In the genomic region with DNA sequence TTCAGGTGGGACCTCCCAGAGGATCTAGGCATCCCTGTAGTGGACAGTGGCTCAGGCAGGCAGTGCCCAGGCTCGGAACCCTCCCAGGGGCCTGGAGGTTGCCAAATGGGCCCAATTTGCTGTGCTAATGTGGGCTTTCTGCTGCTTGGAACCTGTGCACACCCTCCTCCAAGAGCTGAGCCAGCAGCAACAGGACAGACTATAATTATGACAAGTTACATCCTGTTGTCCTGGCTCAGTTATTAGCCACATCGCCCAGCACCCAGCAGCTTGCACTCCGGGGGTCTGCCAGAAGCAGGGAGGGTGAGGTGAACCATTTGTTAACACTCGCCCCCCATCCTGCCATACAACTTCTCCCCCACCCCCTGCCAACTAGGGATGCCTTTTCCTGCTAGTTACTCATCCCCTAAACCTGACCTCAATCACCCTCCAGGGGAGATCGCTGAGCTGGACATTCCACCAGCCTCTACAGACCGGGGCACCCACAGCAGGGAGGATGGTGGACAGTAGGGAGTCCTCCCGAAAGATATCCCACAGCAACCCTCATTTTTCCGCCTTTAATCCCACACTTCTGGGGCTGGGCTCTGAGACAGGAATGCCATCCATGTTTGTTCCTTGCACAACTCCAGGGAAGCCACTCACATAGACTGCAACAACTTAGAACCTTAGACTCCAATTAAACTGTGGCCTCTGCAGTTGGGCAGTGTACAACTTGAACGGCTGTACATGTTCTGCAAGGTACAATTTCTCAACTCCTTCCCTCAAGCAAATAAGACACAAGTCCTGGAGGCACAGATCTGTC, we compare ENCODE assay signal across 26 cellular contexts. TPM values are rescaled to one million over a fixed set of nuclear protein-coding genes. Genes with fewer than 3 reads are reported as not detected.
DNase-seq lines count a peak whose midpoint lies in the region; ATAC-seq, FAIRE-seq and TF ChIP-seq lines count a peak whose summit lies in the region.
"Had no signal": no experiment of that assay in that cellular context is flagged by ENCODE, and none has a peak within 500 bp of the region (broad histone marks: within the 10 kb centered on the region; RNA-seq: fewer than 3 reads in every experiment).

No MANE protein-coding gene starts in this region.

- no peaks in the 10 kb centered on the region for H3K79me2 ChIP-seq in H1 (ENCODE audit: control insufficient read depth in 1 of 2, insufficient read depth in 2 of 2, low read length in 2 of 2)
- no peaks in the 10 kb centered on the region for H3K79me2 ChIP-seq in smooth muscle cell (ENCODE audit: low read depth)

- POLR2A ChIA-PET in H1 (lab: Charles Lee; ENCODE audit: partially characterized antibody) = interaction anchor here (1.0 kb wide), 1 partner anchor 300 kb away, joined by 3 read pairs; no protein-coding TSS in a partner anchor

- no peak for TF ChIP-seq RAD21 in H1 (IDR thresholded peaks at IDR 0.05 in 1 of 2, conservative IDR thresholded peaks at IDR 0.05 in 1 of 2; ENCODE audit: low read depth in 2 of 2, low read length in 2 of 2)

- no peak overlapping the region; the same call in 1 of the 2 replicates for H4K8ac ChIP-seq in H1 (ENCODE audit: extremely low read depth, insufficient read depth, low read length)

- DNase-seq in D341Med (ENCODE audit: low spot score) = peak; percentile 14
- peak; percentile 55 for DNase-seq in MG63
- DNase-seq in H1 (ENCODE audit: low read depth in 1 of 2, low spot score in 2 of 2) = no peak
- no peak for DNase-seq in smooth muscle cell (lab: John Stamatoyannopoulos, UW; ENCODE audit: unreplicated experiment)
- no peak for DNase-seq in pons (ENCODE audit: low spot score)
- DNase-seq in epidermal melanocyte (ENCODE audit: insufficient read length, low spot score) = no peak
- DNase-seq: activated CD8-positive, alpha-beta T cell treated with anti-CD3 and anti-CD28 coated beads, Interleukin-2, amount 10 ng/mL, durations not matched to agents 7 days and 5 days; activated naive CD4-positive, alpha-beta T cell; activated T-cell treated with anti-CD3 and anti-CD28 coated beads, Interleukin-2, amount 50 U/mL, for 24 hours; adrenal gland; AML-193; cortex of kidney; DMS79 treated with DMSO at 0.1 percent for 48 hours; GM23248; heart right ventricle; left lung; NCI-H1436 treated with DMSO at 0.1 percent for 48 hours; NCI-H510A treated with DMSO at 0.1 percent for 48 hours; nephron progenitor cell; posterior cingulate gyrus; substantia nigra; SW 1271 had no signal

- 0 out of 2 replicates have a peak overlapping the region, but pooled peaks have one; percentile 82 for H2AK5ac ChIP-seq in H1 (ENCODE audit: low read depth, low read length)

- H3K9me3 Mint-ChIP-seq in stimulated activated memory B cell treated with anti-CD40 and anti-IgM and Interleukin-4, amounts not matched to agents 10 μg/mL and 1 μg/mL and 100 μg/mL, for 72 hours = no peaks in the 10 kb centered on the region

- H4K20me1 ChIP-seq in H1 (replicated peaks in 1 of 2; ENCODE audit: control insufficient read depth in 1 of 2, insufficient read depth in 2 of 2, low read length in 2 of 2) (no peaks in the 10 kb centered on the region), smooth muscle cell (ENCODE audit: low read depth) (no peaks in the 10 kb centered on the region)

- H3K4me3 Mint-ChIP-seq in stimulated activated memory B cell treated with anti-CD40 and anti-IgM and Interleukin-4, amounts not matched to agents 10 μg/mL and 1 μg/mL and 100 μg/mL, for 72 hours = no peak overlapping the region
- H3K4me3 Mint-ChIP-seq: activated CD8-positive, alpha-beta T cell treated with anti-CD3 and anti-CD28 coated beads, Interleukin-2, amount 10 ng/mL, durations not matched to agents 7 days and 5 days; activated T-cell treated with anti-CD3 and anti-CD28 coated beads, Interleukin-2, amount 50 U/mL, for 24 hours; nephron progenitor cell had no signal

- 0 out of 2 replicates have a peak overlapping the region, but pooled peaks have one; percentile 27 for H2BK12ac ChIP-seq in H1 (ENCODE audit: low read depth, low read length)

- H3K56ac ChIP-seq in H1 (replicated peaks; ENCODE audit: insufficient read length, low read depth, low read length) = no peak overlapping the region

- H3K4me1 Mint-ChIP-seq in stimulated activated memory B cell treated with anti-CD40 and anti-IgM and Interleukin-4, amounts not matched to agents 10 μg/mL and 1 μg/mL and 100 μg/mL, for 72 hours = no peaks in the 10 kb centered on the region

- FAIRE-seq in H1 (lab: Jason Lieb, UNC) = no peak
- FAIRE-seq: endometrium had no signal

- H3K4me1 ChIP-seq in H1 (replicated peaks in 1 of 4; ENCODE audit: control insufficient read depth in 3 of 4, insufficient read depth in 4 of 4, low read length in 3 of 4) = peaks cover 0 to 3% (median 1%) of the 10 kb centered on the region in 4 experiments; a peak in 4 of 7 replicates
- no peaks in the 10 kb centered on the region for H3K4me1 ChIP-seq in smooth muscle cell (ENCODE audit: low read depth)
- H3K4me1 ChIP-seq: heart right ventricle, left lung had no signal

- H2BK5ac ChIP-seq in H1 (ENCODE audit: low read depth, low read length) = no peak overlapping the region

- H3K4me2 ChIP-seq in H1 (ENCODE audit: insufficient read depth in 1 of 2, low read depth in 2 of 2, low read length in 2 of 2) = no peak overlapping the region
- H3K4me2 ChIP-seq in smooth muscle cell = no peak overlapping the region

- H3K79me1 ChIP-seq in H1 (ENCODE audit: low read depth, low read length) = no peaks in the 10 kb centered on the region

- H3K27me3 ChIP-seq in MG63 (no peaks in the 10 kb centered on the region), H1 (replicated peaks in 1 of 4; ENCODE audit: control insufficient read depth in 3 of 4, extremely low read depth in 1 of 4, insufficient read depth in 3 of 4, low read length in 3 of 4) (no peaks in the 10 kb centered on the region), smooth muscle cell (ENCODE audit: low read depth) (no peaks in the 10 kb centered on the region)
- H3K27me3 ChIP-seq: adrenal gland, left lung had no signal

- H3K4ac ChIP-seq in H1 (replicated peaks; ENCODE audit: insufficient read length, low read depth, low read length) = no peak overlapping the region

- H2BK20ac ChIP-seq in H1 (ENCODE audit: low read length) = no peak overlapping the region

- no peak overlapping the region for H2BK120ac ChIP-seq in H1 (replicated peaks; ENCODE audit: low read depth, low read length)

- H3K36me3 ChIP-seq in MG63 = no peaks in the 10 kb centered on the region
- no peaks in the 10 kb centered on the region for H3K36me3 ChIP-seq in H1 (ENCODE audit: control insufficient read depth in 2 of 4, insufficient read depth in 4 of 4, low read length in 3 of 4)
- H3K36me3 ChIP-seq in smooth muscle cell (ENCODE audit: low read depth) = no peaks in the 10 kb centered on the region
- H3K36me3 ChIP-seq: adrenal gland, heart right ventricle, left lung had no signal

- no peak overlapping the region for H3K9ac ChIP-seq in H1 (replicated peaks in 1 of 4; ENCODE audit: extremely low read depth in 1 of 4, low read depth in 3 of 4, low read length in 3 of 4)
- H3K9ac ChIP-seq in smooth muscle cell (ENCODE audit: low read depth) = no peak overlapping the region
- H3K9ac ChIP-seq: GM23248 had no signal

- H3K14ac ChIP-seq in H1 (ENCODE audit: insufficient read length) = no peak overlapping the region

- WGBS in H1 (ENCODE audit: extremely low coverage in 1 of 2, insufficient coverage in 1 of 2, insufficient read length in 1 of 2, insufficient replicate concordance in 2 of 2, low coverage in 1 of 2, low lambda C conversion rate in 2 of 2, missing lambda C conversion rate in 1 of 2), 2 experiments = 85% methylated on average over 8 of the region's 9 CpGs; no CpG with 5 or more reads in 1 of the 2 experiments
- WGBS in smooth muscle cell (ENCODE audit: low lambda C conversion rate) = 61% methylated on average over 9 of the region's 9 CpGs

- H3K4me3 ChIP-seq in MG63 (no peak overlapping the region), H1 (ENCODE audit: extremely low read depth in 1 of 4, insufficient read depth in 2 of 4, low read depth in 3 of 4, low read length in 4 of 4) (no peak overlapping the region), smooth muscle cell (no peak overlapping the region)
- H3K4me3 ChIP-seq: adrenal gland, GM23248, heart right ventricle, left lung had no signal

- H3K23ac ChIP-seq in H1 (ENCODE audit: insufficient read length) = no peak overlapping the region

- H2BK15ac ChIP-seq in H1 (ENCODE audit: low read length) = 0 out of 2 replicates have a peak overlapping the region, but pooled peaks have one; percentile 72

- H3K9me3 ChIP-seq in MG63 (no peaks in the 10 kb centered on the region), H1 (ENCODE audit: insufficient read depth in 2 of 2, low read depth in 1 of 2, low read length in 1 of 2) (0 out of 4 replicates have a peak, but pooled peaks cover 0 to 5% of the 10 kb centered on the region in 2 experiments), smooth muscle cell (replicated peaks; ENCODE audit: low read depth) (no peaks in the 10 kb centered on the region)
- H3K9me3 ChIP-seq: adrenal gland had no signal

- H3F3A ChIP-seq in smooth muscle cell (ENCODE audit: low read depth) = peaks cover 6% of the 10 kb centered on the region

- CTCF ChIA-PET in H1 (lab: Charles Lee; ENCODE audit: partially characterized antibody) = interaction anchor here (0.8 to 1.6 kb wide), 7 partner anchors 8 to 278 kb away, joined by 3 to 5 read pairs (median 3); a partner anchor contains a TSS

- ATAC-seq in stimulated activated memory B cell treated with anti-CD40 and anti-IgM and Interleukin-4, amounts not matched to agents 10 μg/mL and 1 μg/mL and 100 μg/mL, for 72 hours = no peak
- ATAC-seq: activated CD8-positive, alpha-beta T cell treated with anti-CD3 and anti-CD28 coated beads, Interleukin-2, amount 10 ng/mL, durations not matched to agents 7 days and 5 days; heart right ventricle; left lung; Right ventricle myocardium inferior; sciatic nerve had no signal

- H3K23me2 ChIP-seq in H1 (ENCODE audit: low read depth, low read length) = no peaks in the 10 kb centered on the region

- no peaks in the 10 kb centered on the region for H3K36me3 Mint-ChIP-seq in stimulated activated memory B cell treated with anti-CD40 and anti-IgM and Interleukin-4, amounts not matched to agents 10 μg/mL and 1 μg/mL and 100 μg/mL, for 72 hours

- no peak for TF ChIP-seq CTCF in H1 (IDR thresholded peaks at IDR 0.05; ENCODE audit: control extremely low read depth in 1 of 3, insufficient read depth in 1 of 3, low read depth in 1 of 3, low read length in 3 of 3)
- no peak for TF ChIP-seq CTCF in smooth muscle cell (IDR thresholded peaks at IDR 0.05; ENCODE audit: borderline replicate concordance, insufficient read depth, poor library complexity, severe bottlenecking)

- H3K18ac ChIP-seq in H1 (ENCODE audit: extremely low read depth, low read length) = no peak overlapping the region

- no peak for TF ChIP-seq EP300 in H1 (IDR thresholded peaks at IDR 0.05; ENCODE audit: borderline replicate concordance in 1 of 2, low read depth in 2 of 2, low read length in 2 of 2)

- H4K91ac ChIP-seq in H1 (replicated peaks; ENCODE audit: insufficient read length, low read length) = no peak overlapping the region

- TF ChIP-seq POLR2A in H1 (IDR thresholded peaks at IDR 0.05; ENCODE audit: control extremely low read depth in 1 of 2, low read depth in 2 of 2, low read length in 2 of 2) = no peak

- no peak overlapping the region for H4K5ac ChIP-seq in H1 (ENCODE audit: insufficient read length, low read depth, low read length)

- H3K27ac ChIP-seq in H1 (ENCODE audit: low read depth, low read length) (no peak overlapping the region), smooth muscle cell (ENCODE audit: low read depth) (no peak overlapping the region)
- H3K27ac ChIP-seq: adrenal gland, GM23248, heart right ventricle, left lung had no signal

- H2AFZ ChIP-seq in H1 (ENCODE audit: low read length) = no peak overlapping the region
- H2AFZ ChIP-seq in smooth muscle cell (ENCODE audit: low read depth) = peak overlapping the region; percentile 5
- H2AFZ ChIP-seq: GM23248 had no signal

- peaks cover 22% of the 10 kb centered on the region for H3K27me3 Mint-ChIP-seq in stimulated activated memory B cell treated with anti-CD40 and anti-IgM and Interleukin-4, amounts not matched to agents 10 μg/mL and 1 μg/mL and 100 μg/mL, for 72 hours
- H3K27me3 Mint-ChIP-seq: activated T-cell treated with anti-CD3 and anti-CD28 coated beads, Interleukin-2, amount 50 U/mL, for 24 hours had no signal

- H3K27ac Mint-ChIP-seq in stimulated activated memory B cell treated with anti-CD40 and anti-IgM and Interleukin-4, amounts not matched to agents 10 μg/mL and 1 μg/mL and 100 μg/mL, for 72 hours = no peak overlapping the region
- H3K27ac Mint-ChIP-seq: activated CD8-positive, alpha-beta T cell treated with anti-CD3 and anti-CD28 coated beads, Interleukin-2, amount 10 ng/mL, durations not matched to agents 7 days and 5 days; activated T-cell treated with anti-CD3 and anti-CD28 coated beads, Interleukin-2, amount 50 U/mL, for 24 hours had no signal

RNA-seq across cellular contexts. Expression of a gene that starts 7.9 kb away (rescaled TPM):
- total RNA-seq in MG63 (2014; rRNA removed; shearing (Covaris generic); ENCODE audit: low replicate concordance) = not detected in 2 replicates
- total RNA-seq in H1 (2021; fragmentation: NEBNext Ultra II Directional; extraction: Animal tissue kit (Norgen Biotek cat#: 25700)) = 0.44 TPM in 1 of 2 replicates, not detected in the other
- 0.18 and 0.20 TPM in 2 replicates for polyA plus RNA-seq in H1 (2011; rRNA removed)
- polyA plus RNA-seq in H1 (2011; cell fraction: cytosol; rRNA removed) = 0.28 TPM
- not detected for polyA plus RNA-seq in H1 (2011; cell fraction: nucleus; rRNA removed)
- 0.67 TPM in 1 of 4 replicates, not detected in the others for polyA plus RNA-seq in H1 (2012, experiment 1 of 2)
- not detected for polyA plus RNA-seq in H1 (2012, experiment 2 of 2)
- 0.10 TPM for polyA plus RNA-seq in H1 (2013, experiment 1 of 2)
- polyA plus RNA-seq in H1 (2013, experiment 2 of 2) = 0.22 TPM
- not detected in 2 replicates for polyA minus RNA-seq in H1 (2011; rRNA and poly(A)+ RNA removed)
- polyA minus RNA-seq in H1 (2011; cell fraction: cytosol; rRNA and poly(A)+ RNA removed) = not detected
- polyA minus RNA-seq in H1 (2011; cell fraction: nucleus; rRNA and poly(A)+ RNA removed) = not detected
- total RNA-seq in smooth muscle cell = 5.3 and 14.3 TPM in 2 replicates
- 19.0 and 32.7 TPM in 2 replicates for polyA plus RNA-seq in smooth muscle cell
- total RNA-seq: activated CD8-positive, alpha-beta T cell treated with anti-CD3 and anti-CD28 coated beads, Interleukin-2, amount 10 ng/mL, durations not matched to agents 7 days and 5 days; adrenal gland; GM23248; heart right ventricle; left lung; Right ventricle myocardium inferior; sciatic nerve had no signal
- polyA plus RNA-seq: adrenal gland, GM23248, heart right ventricle had no signal

Comparison
In these comparisons a context has a peak if more than half of its experiments do, and no peak if none do; other contexts are left out.
1. DNase-seq: peak in D341Med (single experiment) and MG63 (single experiment); none in H1 (0 of 2), smooth muscle cell (single experiment), pons (single experiment) and epidermal melanocyte (single experiment).